ENCODE assay signal across 8 cellular contexts in the genomic region with DNA sequence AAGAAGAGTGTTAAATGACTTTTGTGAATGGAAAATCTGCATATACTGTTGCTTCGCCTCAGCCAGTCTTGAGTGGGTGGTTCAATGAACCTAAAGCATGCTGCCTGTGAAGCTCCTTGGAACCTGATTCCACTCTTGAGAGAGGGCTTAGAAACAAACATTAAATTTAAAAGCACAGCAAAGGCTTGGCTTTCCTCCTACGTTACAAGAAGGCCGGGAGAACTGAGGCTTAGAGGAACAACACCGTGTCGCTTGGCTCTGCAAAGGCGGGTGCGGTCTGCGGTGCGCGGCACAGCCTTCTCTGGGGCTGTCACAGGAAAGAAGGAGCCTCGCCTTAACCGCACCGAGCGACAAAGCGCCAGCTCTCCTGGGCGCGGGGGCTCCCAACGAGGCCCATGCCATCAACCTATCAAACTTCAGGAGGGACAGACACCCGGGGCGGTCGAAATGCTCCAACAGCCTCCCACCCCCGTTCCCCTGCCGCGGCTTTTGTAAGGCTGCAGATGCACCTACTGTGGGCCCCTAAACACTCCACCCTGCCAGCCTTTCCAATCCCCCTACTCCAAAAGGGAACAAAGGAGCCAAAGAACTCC. TPM values are rescaled to one million over a fixed set of nuclear protein-coding genes. Genes with fewer than 3 reads are reported as not detected.
DNase-seq lines count a peak whose midpoint lies in the region; ATAC-seq and TF ChIP-seq lines count a peak whose summit lies in the region.

No MANE protein-coding gene starts in this region.

- H3K4me3 ChIP-seq in gastroesophageal sphincter (peak overlapping the region; percentile 78 to 90), osteoblast (ENCODE audit: insufficient read depth, low read length) (peak overlapping the region; percentile 98), thymus (ENCODE audit: low read length) (peak overlapping the region; percentile 89)

- H2AFZ ChIP-seq in osteoblast (ENCODE audit: low read length) = peak overlapping the region; percentile 93

- H3K4me1 ChIP-seq in gastroesophageal sphincter (peaks cover 4 to 50% (median 5%) of the 10 kb centered on the region in 3 donors), osteoblast (ENCODE audit: insufficient read depth, low read length) (peaks cover 20% of the 10 kb centered on the region), thymus (ENCODE audit: control insufficient read depth, insufficient read depth, low read length) (no peaks in the 10 kb centered on the region)

- no peaks in the 10 kb centered on the region for H3K27me3 ChIP-seq in gastroesophageal sphincter
- no peaks in the 10 kb centered on the region for H3K27me3 ChIP-seq in osteoblast (ENCODE audit: insufficient read depth, low read length)
- H3K27me3 ChIP-seq in thymus (ENCODE audit: control insufficient read depth, insufficient read depth) = no peaks in the 10 kb centered on the region

- TF ChIP-seq CTCF in gastroesophageal sphincter (IDR thresholded peaks at IDR 0.05) = no peak
- no peak for TF ChIP-seq CTCF in osteoblast (IDR thresholded peaks at IDR 0.05; ENCODE audit: extremely low read depth, low read depth, low read length)

- ATAC-seq in GM21390 (IDR thresholded peaks at IDR 0.05; ENCODE audit: unreplicated experiment) (peak; percentile 50), gastroesophageal sphincter (peak; percentile 34)

- H3K79me2 ChIP-seq in osteoblast (ENCODE audit: insufficient read depth, low read length) = peaks cover 54% of the 10 kb centered on the region

- H3K36me3 ChIP-seq in gastroesophageal sphincter (no peaks in the 10 kb centered on the region), osteoblast (ENCODE audit: insufficient read depth, low read length) (no peaks in the 10 kb centered on the region), thymus (ENCODE audit: control insufficient read depth, insufficient read depth) (no peaks in the 10 kb centered on the region)

- H3K9me3 ChIP-seq in gastroesophageal sphincter = no peaks in the 10 kb centered on the region
- no peaks in the 10 kb centered on the region for H3K9me3 ChIP-seq in osteoblast (ENCODE audit: low read depth, low read length)
- H3K9me3 ChIP-seq in thymus (ENCODE audit: control insufficient read depth) = no peaks in the 10 kb centered on the region

- WGBS in gastroesophageal sphincter (ENCODE audit: low coverage in 1 of 2), 2 donors = 0 to 1% methylated on average over 4 to 8 of the region's 24 CpGs
- under 1% methylated on average over 24 of the region's 24 CpGs for WGBS in thymus

- H4K20me1 ChIP-seq in osteoblast (ENCODE audit: insufficient read depth, low read length) = peaks cover 18% of the 10 kb centered on the region

- peak overlapping the region; percentile 81 to 93 (median 90) for H3K27ac ChIP-seq in gastroesophageal sphincter
- peak overlapping the region; percentile 90 for H3K27ac ChIP-seq in osteoblast (ENCODE audit: low read depth, low read length)
- peak overlapping the region; percentile 88 for H3K27ac ChIP-seq in thymus (ENCODE audit: low read depth)

- peak overlapping the region; percentile 96 for H3K4me2 ChIP-seq in osteoblast (ENCODE audit: insufficient read depth, low read length)

- peak in 1 of 2 donors; percentile 17 for TF ChIP-seq POLR2A in gastroesophageal sphincter (IDR thresholded peaks at IDR 0.05)

- DNase-seq in COLO829 (ENCODE audit: low spot score) (peak; percentile 24), HT1080 (ENCODE audit: low read depth) (peak; percentile 44), RPMI8226 (peak; percentile 66), osteoblast (ENCODE audit: insufficient read length, low spot score, missing footprints) (peak; percentile 26)
- DNase-seq in activated effector memory CD4-positive, alpha-beta T cell treated with anti-CD3 and anti-CD28 coated beads, Interleukin-2, amount 50 U/mL, for 16 hours = peak; percentile 92

- TF ChIP-seq EP300 in gastroesophageal sphincter (IDR thresholded peaks at IDR 0.05) = no peak

RNA-seq across cellular contexts. Expression of a gene that starts 0.8 kb away (rescaled TPM):
- 24.0 and 28.0 TPM in 2 replicates for total RNA-seq in HT1080 (2014; rRNA removed; shearing (Covaris generic))
- 29.1 and 43.5 TPM in 2 replicates for polyA plus RNA-seq in HT1080 (2015; cell fraction: cytosol; rRNA removed)
- 38.7 and 41.9 TPM in 2 replicates for polyA plus RNA-seq in HT1080 (2015; cell fraction: nucleus; rRNA removed)
- total RNA-seq in gastroesophageal sphincter (10 to 100 TPM; 65.8 to 73.5 (median 66.7) TPM), osteoblast (193 and 204 TPM in 2 replicates)
- polyA plus RNA-seq in thymus = 32.7 TPM

Comparison
In these comparisons a context has a peak if more than half of its experiments do, and no peak if none do; other contexts are left out.
1. Peak in every context shown above with its lines: DNase-seq, ATAC-seq, H3K4me3 ChIP-seq and H3K27ac ChIP-seq.
2. DNase-seq: peak in every context shown above with its lines; median percentile 92 in activated effector memory CD4-positive, alpha-beta T cell treated with anti-CD3 and anti-CD28 coated beads, Interleukin-2, amount 50 U/mL, for 16 hours; 66 in RPMI8226; 44 in HT1080; 26 in osteoblast; 24 in COLO829.